Comparison of ENCODE assay signal across 25 cellular contexts in genomic region chr2:21277340-21277739, GRCh38.
"Had no signal": no experiment of that assay in that cellular context is flagged by ENCODE, and none has a peak within 500 bp of the region (broad histone marks: within the 10 kb centered on the region; RNA-seq: fewer than 3 reads in every experiment).

No MANE protein-coding gene starts in this region.

- H3K27ac ChIP-seq: HL-60, SJSA1, SK-N-MC had no signal

- H3K4me1 ChIP-seq: SJSA1 had no signal

- H3K9me3 ChIP-seq: MG63, SJSA1 had no signal

- H3K27me3 ChIP-seq: MG63, SJSA1 had no signal

- DNase-seq: IMR-90, Karpas-422, KG1, MG63, NCI-H1092, NCI-H1105 treated with DMSO at 0.1 percent for 48 hours, NCI-H1417 treated with DMSO at 0.1 percent for 48 hours, NCI-H146, NCI-H1694 treated with DMSO at 0.1 percent for 48 hours, NCI-H1930, NCI-H2081 treated with DMSO at 0.1 percent for 48 hours, NCI-H2171, NCI-H226, NCI-H446, NCI-H510A, NCI-H524 treated with DMSO at 0.1 percent for 48 hours, NCI-H69, NCI-H774, Right ventricle myocardium superior, RPMI8226, SIG-M5 had no signal

- H3K4me3 ChIP-seq: MG63, SJSA1, SK-N-MC had no signal

- H3K36me3 ChIP-seq: MG63, SJSA1 had no signal

- FAIRE-seq: RCC 7860 had no signal
